In genomic region chr12:48851883-48852733, GRCh38 we compare ENCODE assay signal across 1 cellular context.
TF ChIP-seq lines count a peak whose summit lies in the region.

Gene DDX23 (minus strand): TSS chr12:48852163. CDS start chr12:48845782, 6,381 bp downstream.

TF ChIP-seq in K562, 482 proteins besides CTCF, POLR2A, EP300 and RAD21 (continued from another document and continues in another):
- TF ChIP-seq STAT6 (CRISPR knock-in tag; IDR thresholded peaks at IDR 0.05): no peak; the same call in 1 of the 2 replicates
- no peak for TF ChIP-seq CAMTA2 (CRISPR knock-in tag; conservative IDR thresholded peaks at IDR 0.05)
- TF ChIP-seq MEIS2 (IDR thresholded peaks at IDR 0.05; ENCODE audit: partially characterized antibody): no peak
- TF ChIP-seq LARP7 (IDR thresholded peaks at IDR 0.05): no peak
- TF ChIP-seq ELF4 (CRISPR knock-in tag; IDR thresholded peaks at IDR 0.05): peak; percentile 97
- TF ChIP-seq HMBOX1 (IDR thresholded peaks at IDR 0.05): no peak
- TF ChIP-seq FOXA3 (CRISPR knock-in tag; conservative IDR thresholded peaks at IDR 0.05 in 1 of 2, IDR thresholded peaks at IDR 0.05 in 1 of 2): no peak
- peak; percentile 99 for TF ChIP-seq C11orf30 (IDR thresholded peaks at IDR 0.05; ENCODE audit: low read depth)
- no peak for TF ChIP-seq DACH1 (IDR thresholded peaks at IDR 0.05; ENCODE audit: partially characterized antibody)
- no peak for TF ChIP-seq RBM17 (IDR thresholded peaks at IDR 0.05; ENCODE audit: borderline replicate concordance, low read depth, low read length)
- TF ChIP-seq RBM22 (IDR thresholded peaks at IDR 0.05; ENCODE audit: low read depth, low read length, poor library complexity, severe bottlenecking): peak; percentile 39
- peak; percentile 16 for TF ChIP-seq SMAD1 (IDR thresholded peaks at IDR 0.05; ENCODE audit: low read depth, low read length, partially characterized antibody)
- TF ChIP-seq, protein P1, sequence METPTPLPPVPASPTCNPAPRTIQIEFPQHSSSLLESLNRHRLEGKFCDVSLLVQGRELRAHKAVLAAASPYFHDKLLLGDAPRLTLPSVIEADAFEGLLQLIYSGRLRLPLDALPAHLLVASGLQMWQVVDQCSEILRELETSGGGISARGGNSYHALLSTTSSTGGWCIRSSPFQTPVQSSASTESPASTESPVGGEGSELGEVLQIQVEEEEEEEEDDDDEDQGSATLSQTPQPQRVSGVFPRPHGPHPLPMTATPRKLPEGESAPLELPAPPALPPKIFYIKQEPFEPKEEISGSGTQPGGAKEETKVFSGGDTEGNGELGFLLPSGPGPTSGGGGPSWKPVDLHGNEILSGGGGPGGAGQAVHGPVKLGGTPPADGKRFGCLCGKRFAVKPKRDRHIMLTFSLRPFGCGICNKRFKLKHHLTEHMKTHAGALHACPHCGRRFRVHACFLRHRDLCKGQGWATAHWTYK (CRISPR knock-in tag; IDR thresholded peaks at IDR 0.05): peak; percentile 91
- TF ChIP-seq MYBL2 (IDR thresholded peaks at IDR 0.05; ENCODE audit: low read depth): no peak
- TF ChIP-seq MYBL2 (CRISPR knock-in tag; IDR thresholded peaks at IDR 0.05; ENCODE audit: borderline replicate concordance): no peak
- no peak for TF ChIP-seq ZNF780A (CRISPR knock-in tag; IDR thresholded peaks at IDR 0.05)
- no peak for TF ChIP-seq PHB2 (IDR thresholded peaks at IDR 0.05; ENCODE audit: low read depth)
- TF ChIP-seq, protein P2, sequence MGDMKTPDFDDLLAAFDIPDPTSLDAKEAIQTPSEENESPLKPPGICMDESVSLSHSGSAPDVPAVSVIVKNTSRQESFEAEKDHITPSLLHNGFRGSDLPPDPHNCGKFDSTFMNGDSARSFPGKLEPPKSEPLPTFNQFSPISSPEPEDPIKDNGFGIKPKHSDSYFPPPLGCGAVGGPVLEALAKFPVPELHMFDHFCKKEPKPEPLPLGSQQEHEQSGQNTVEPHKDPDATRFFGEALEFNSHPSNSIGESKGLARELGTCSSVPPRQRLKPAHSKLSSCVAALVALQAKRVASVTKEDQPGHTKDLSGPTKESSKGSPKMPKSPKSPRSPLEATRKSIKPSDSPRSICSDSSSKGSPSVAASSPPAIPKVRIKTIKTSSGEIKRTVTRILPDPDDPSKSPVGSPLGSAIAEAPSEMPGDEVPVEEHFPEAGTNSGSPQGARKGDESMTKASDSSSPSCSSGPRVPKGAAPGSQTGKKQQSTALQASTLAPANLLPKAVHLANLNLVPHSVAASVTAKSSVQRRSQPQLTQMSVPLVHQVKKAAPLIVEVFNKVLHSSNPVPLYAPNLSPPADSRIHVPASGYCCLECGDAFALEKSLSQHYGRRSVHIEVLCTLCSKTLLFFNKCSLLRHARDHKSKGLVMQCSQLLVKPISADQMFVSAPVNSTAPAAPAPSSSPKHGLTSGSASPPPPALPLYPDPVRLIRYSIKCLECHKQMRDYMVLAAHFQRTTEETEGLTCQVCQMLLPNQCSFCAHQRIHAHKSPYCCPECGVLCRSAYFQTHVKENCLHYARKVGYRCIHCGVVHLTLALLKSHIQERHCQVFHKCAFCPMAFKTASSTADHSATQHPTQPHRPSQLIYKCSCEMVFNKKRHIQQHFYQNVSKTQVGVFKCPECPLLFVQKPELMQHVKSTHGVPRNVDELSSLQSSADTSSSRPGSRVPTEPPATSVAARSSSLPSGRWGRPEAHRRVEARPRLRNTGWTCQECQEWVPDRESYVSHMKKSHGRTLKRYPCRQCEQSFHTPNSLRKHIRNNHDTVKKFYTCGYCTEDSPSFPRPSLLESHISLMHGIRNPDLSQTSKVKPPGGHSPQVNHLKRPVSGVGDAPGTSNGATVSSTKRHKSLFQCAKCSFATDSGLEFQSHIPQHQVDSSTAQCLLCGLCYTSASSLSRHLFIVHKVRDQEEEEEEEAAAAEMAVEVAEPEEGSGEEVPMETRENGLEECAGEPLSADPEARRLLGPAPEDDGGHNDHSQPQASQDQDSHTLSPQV (IDR thresholded peaks at IDR 0.05): peak; percentile 98
- no peak for TF ChIP-seq HLTF (IDR thresholded peaks at IDR 0.05)
- no peak for TF ChIP-seq TAL1 (IDR thresholded peaks at IDR 0.05)
- TF ChIP-seq BCOR (IDR thresholded peaks at IDR 0.05): peak; percentile 93
- no peak for TF ChIP-seq ZC3H4 (CRISPR knock-in tag; IDR thresholded peaks at IDR 0.05; ENCODE audit: borderline replicate concordance)
- TF ChIP-seq, protein P3, sequence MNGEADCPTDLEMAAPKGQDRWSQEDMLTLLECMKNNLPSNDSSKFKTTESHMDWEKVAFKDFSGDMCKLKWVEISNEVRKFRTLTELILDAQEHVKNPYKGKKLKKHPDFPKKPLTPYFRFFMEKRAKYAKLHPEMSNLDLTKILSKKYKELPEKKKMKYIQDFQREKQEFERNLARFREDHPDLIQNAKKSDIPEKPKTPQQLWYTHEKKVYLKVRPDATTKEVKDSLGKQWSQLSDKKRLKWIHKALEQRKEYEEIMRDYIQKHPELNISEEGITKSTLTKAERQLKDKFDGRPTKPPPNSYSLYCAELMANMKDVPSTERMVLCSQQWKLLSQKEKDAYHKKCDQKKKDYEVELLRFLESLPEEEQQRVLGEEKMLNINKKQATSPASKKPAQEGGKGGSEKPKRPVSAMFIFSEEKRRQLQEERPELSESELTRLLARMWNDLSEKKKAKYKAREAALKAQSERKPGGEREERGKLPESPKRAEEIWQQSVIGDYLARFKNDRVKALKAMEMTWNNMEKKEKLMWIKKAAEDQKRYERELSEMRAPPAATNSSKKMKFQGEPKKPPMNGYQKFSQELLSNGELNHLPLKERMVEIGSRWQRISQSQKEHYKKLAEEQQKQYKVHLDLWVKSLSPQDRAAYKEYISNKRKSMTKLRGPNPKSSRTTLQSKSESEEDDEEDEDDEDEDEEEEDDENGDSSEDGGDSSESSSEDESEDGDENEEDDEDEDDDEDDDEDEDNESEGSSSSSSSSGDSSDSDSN (IDR thresholded peaks at IDR 0.05; ENCODE audit: borderline replicate concordance in 1 of 2, low read depth in 2 of 2, low read length in 2 of 2): no peak
- TF ChIP-seq SAP30 (IDR thresholded peaks at IDR 0.05; ENCODE audit: borderline replicate concordance, insufficient read depth, low read depth, low read length, poor library complexity, severe bottlenecking): peak; percentile 83
- TF ChIP-seq FOXJ2 (tag; IDR thresholded peaks at IDR 0.05): peak; percentile 72
- TF ChIP-seq IRF2 (CRISPR knock-in tag; IDR thresholded peaks at IDR 0.05): no peak
- TF ChIP-seq ARNT (IDR thresholded peaks at IDR 0.05): peak in 1 of 2 experiments; percentile 79; a peak in 2 of 4 replicates
- TF ChIP-seq ILF3 (IDR thresholded peaks at IDR 0.05; ENCODE audit: borderline replicate concordance): no peak
- no peak for TF ChIP-seq FOXP1 (CRISPR knock-in tag; IDR thresholded peaks at IDR 0.05)
- TF ChIP-seq OTX1 (CRISPR knock-in tag; IDR thresholded peaks at IDR 0.05): peak; percentile 82
- no peak for TF ChIP-seq ZNF212 (CRISPR knock-in tag; IDR thresholded peaks at IDR 0.05)
- TF ChIP-seq ZNF589 (CRISPR knock-in tag; IDR thresholded peaks at IDR 0.05; ENCODE audit: low read depth): peak; percentile 90
- no peak for TF ChIP-seq CBX8 (IDR thresholded peaks at IDR 0.05; ENCODE audit: borderline replicate concordance, extremely low read depth, low read depth, low read length, poor library complexity, severe bottlenecking)
- no peak for TF ChIP-seq MXD1 (CRISPR knock-in tag; IDR thresholded peaks at IDR 0.05; ENCODE audit: borderline replicate concordance, poor library complexity, severe bottlenecking)
- peak; percentile 86 for TF ChIP-seq ZBTB12 (CRISPR knock-in tag; IDR thresholded peaks at IDR 0.05)
- TF ChIP-seq MNT (conservative IDR thresholded peaks at IDR 0.05): peak; percentile 90 to 96
- peak; percentile 78 to 97 (median 93) for TF ChIP-seq YY1 (IDR thresholded peaks at IDR 0.05; ENCODE audit: borderline replicate concordance in 1 of 3, control insufficient read depth in 1 of 3, extremely low read depth in 1 of 3, insufficient read depth in 3 of 3, insufficient read length in 1 of 3, insufficient replicate concordance in 2 of 3, low read depth in 1 of 3, low read length in 2 of 3)
- TF ChIP-seq MAZ (CRISPR knock-in tag; conservative IDR thresholded peaks at IDR 0.05 in 1 of 2, IDR thresholded peaks at IDR 0.05 in 1 of 2): peak; percentile 97 to 100
- TF ChIP-seq, protein P4, sequence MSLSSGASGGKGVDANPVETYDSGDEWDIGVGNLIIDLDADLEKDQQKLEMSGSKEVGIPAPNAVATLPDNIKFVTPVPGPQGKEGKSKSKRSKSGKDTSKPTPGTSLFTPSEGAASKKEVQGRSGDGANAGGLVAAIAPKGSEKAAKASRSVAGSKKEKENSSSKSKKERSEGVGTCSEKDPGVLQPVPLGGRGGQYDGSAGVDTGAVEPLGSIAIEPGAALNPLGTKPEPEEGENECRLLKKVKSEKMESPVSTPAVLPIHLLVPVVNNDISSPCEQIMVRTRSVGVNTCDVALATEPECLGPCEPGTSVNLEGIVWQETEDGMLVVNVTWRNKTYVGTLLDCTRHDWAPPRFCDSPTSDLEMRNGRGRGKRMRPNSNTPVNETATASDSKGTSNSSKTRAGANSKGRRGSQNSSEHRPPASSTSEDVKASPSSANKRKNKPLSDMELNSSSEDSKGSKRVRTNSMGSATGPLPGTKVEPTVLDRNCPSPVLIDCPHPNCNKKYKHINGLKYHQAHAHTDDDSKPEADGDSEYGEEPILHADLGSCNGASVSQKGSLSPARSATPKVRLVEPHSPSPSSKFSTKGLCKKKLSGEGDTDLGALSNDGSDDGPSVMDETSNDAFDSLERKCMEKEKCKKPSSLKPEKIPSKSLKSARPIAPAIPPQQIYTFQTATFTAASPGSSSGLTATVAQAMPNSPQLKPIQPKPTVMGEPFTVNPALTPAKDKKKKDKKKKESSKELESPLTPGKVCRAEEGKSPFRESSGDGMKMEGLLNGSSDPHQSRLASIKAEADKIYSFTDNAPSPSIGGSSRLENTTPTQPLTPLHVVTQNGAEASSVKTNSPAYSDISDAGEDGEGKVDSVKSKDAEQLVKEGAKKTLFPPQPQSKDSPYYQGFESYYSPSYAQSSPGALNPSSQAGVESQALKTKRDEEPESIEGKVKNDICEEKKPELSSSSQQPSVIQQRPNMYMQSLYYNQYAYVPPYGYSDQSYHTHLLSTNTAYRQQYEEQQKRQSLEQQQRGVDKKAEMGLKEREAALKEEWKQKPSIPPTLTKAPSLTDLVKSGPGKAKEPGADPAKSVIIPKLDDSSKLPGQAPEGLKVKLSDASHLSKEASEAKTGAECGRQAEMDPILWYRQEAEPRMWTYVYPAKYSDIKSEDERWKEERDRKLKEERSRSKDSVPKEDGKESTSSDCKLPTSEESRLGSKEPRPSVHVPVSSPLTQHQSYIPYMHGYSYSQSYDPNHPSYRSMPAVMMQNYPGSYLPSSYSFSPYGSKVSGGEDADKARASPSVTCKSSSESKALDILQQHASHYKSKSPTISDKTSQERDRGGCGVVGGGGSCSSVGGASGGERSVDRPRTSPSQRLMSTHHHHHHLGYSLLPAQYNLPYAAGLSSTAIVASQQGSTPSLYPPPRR (CRISPR knock-in tag; IDR thresholded peaks at IDR 0.05; ENCODE audit: borderline replicate concordance): 0 out of 2 replicates have a peak, but pooled peaks have one; percentile 57
- TF ChIP-seq HCFC1 (IDR thresholded peaks at IDR 0.05; ENCODE audit: low read depth, low read length): peak; percentile 100
- no peak for TF ChIP-seq KLF1 (tag; IDR thresholded peaks at IDR 0.05)
- TF ChIP-seq CBX2 (IDR thresholded peaks at IDR 0.05; ENCODE audit: insufficient read depth, low read length, poor library complexity, severe bottlenecking): no peak
